ENCODE assay signal across 1 cellular context in genomic region chr2:55279859-55280424, GRCh38.
A peak's percentile ranks its signal among the peaks of the same experiment; 100 is the strongest.
TF ChIP-seq lines count a peak whose summit lies in the region.

No MANE protein-coding gene starts in this region.

TF ChIP-seq in HEK293, 187 proteins besides CTCF, POLR2A, EP300 and RAD21:
- TF ChIP-seq ZBTB20 (tag by site-specific recombination; IDR thresholded peaks at IDR 0.05) (peak; percentile 29; the same call in 1 of the 2 replicates), SCRT2 (tag by site-specific recombination; IDR thresholded peaks at IDR 0.05) (peak; percentile 29; the same call in 1 of the 2 replicates)
